ENCODE assay signal across 9 cellular contexts in genomic region chr15:78067328-78068241, GRCh38. TPM values are rescaled to one million over a fixed set of nuclear protein-coding genes. Genes with fewer than 3 reads are reported as not detected.
DNase-seq lines count a peak whose midpoint lies in the region; ATAC-seq and TF ChIP-seq lines count a peak whose summit lies in the region.
"Had no signal": no experiment of that assay in that cellular context is flagged by ENCODE, and none has a peak within 500 bp of the region (broad histone marks: within the 10 kb centered on the region; RNA-seq: fewer than 3 reads in every experiment).

No MANE protein-coding gene starts in this region.

- no peak for ATAC-seq in GM18868 (IDR thresholded peaks at IDR 0.05; ENCODE audit: unreplicated experiment)
- ATAC-seq in HG02973 (IDR thresholded peaks at IDR 0.05; ENCODE audit: unreplicated experiment), result no peak

- H3K9ac ChIP-seq in skeletal muscle satellite cell (ENCODE audit: low read depth, low read length), result peak overlapping the region; percentile 37

- H3K27me3 ChIP-seq in dorsolateral prefrontal cortex (no peaks in the 10 kb centered on the region), skeletal muscle satellite cell (ENCODE audit: control insufficient read depth, insufficient read depth, low read length) (no peaks in the 10 kb centered on the region)

- no peak overlapping the region for H3K4me3 ChIP-seq in dorsolateral prefrontal cortex
- no peak overlapping the region for H3K4me3 ChIP-seq in skeletal muscle satellite cell (ENCODE audit: low read length)

- peak overlapping the region in 53 of 59 donors; percentile 7 to 91 (median 64) for H3K27ac ChIP-seq in dorsolateral prefrontal cortex

- in situ Hi-C loops in ACHN (cut with HindIII; ENCODE audit: low pct_ligation_motif_present, low pct_unique_long_range_greater_than_20kb, low sequenced_read_pairs), result no loop called here

- intact Hi-C loops in dorsolateral prefrontal cortex (cut with DNase I), result no loop called here

- peak overlapping the region; percentile 68 for H3K4me2 ChIP-seq in skeletal muscle satellite cell (ENCODE audit: low read length)

- H3K4me1 ChIP-seq in skeletal muscle satellite cell (ENCODE audit: control insufficient read depth, insufficient read depth, low read length), result peaks cover 88% of the 10 kb centered on the region

- no peak for TF ChIP-seq CTCF in dorsolateral prefrontal cortex (IDR thresholded peaks at IDR 0.05 in 54 of 56, conservative IDR thresholded peaks at IDR 0.05 in 2 of 56; ENCODE audit: low read depth in 1 of 56, partially characterized antibody in 56 of 56)

- no peaks in the 10 kb centered on the region for H3K36me3 ChIP-seq in skeletal muscle satellite cell (ENCODE audit: insufficient read depth, low read length)

- H3K9me3 ChIP-seq in skeletal muscle satellite cell (replicated peaks; ENCODE audit: low read length), result no peaks in the 10 kb centered on the region

- DNase-seq in DMS53 (lab: John Stamatoyannopoulos, UW), result peak; percentile 38
- DNase-seq in DMS53 treated with DMSO at 0.1 percent for 48 hours (lab: John Stamatoyannopoulos, UW; ENCODE audit: unreplicated experiment), result no peak
- DNase-seq in NCI-H69 (lab: John Stamatoyannopoulos, UW), result peak; percentile 51
- DNase-seq in dorsolateral prefrontal cortex, result no peak
- DNase-seq in ACHN, result no peak
- DNase-seq: NCI-H1105 had no signal

RNA-seq across cellular contexts. Expression of gene TBC1D2B, which starts 9.9 kb away (rescaled TPM):
- total RNA-seq in dorsolateral prefrontal cortex, result 10 to 100 TPM; 18.5 to 62.5 (median 37.5) TPM
- 17.3 and 21.0 TPM in 2 replicates for total RNA-seq in skeletal muscle satellite cell (2012; rRNA removed)

RNA-seq across cellular contexts. Expression of gene SH2D7, which starts 24.8 kb away (rescaled TPM):
- total RNA-seq in dorsolateral prefrontal cortex, result not detected
- not detected in 2 replicates for total RNA-seq in skeletal muscle satellite cell (2012; rRNA removed)

Comparison
In these comparisons a context has a peak if more than half of its experiments do, and no peak if none do; other contexts are left out.
1. DNase-seq: peak in DMS53 (single experiment) and NCI-H69 (single experiment); none in DMS53 treated with DMSO at 0.1 percent for 48 hours (single experiment), dorsolateral prefrontal cortex (0 of 10) and ACHN (single experiment).